ENCODE assay signal across 8 cellular contexts in the genomic region with DNA sequence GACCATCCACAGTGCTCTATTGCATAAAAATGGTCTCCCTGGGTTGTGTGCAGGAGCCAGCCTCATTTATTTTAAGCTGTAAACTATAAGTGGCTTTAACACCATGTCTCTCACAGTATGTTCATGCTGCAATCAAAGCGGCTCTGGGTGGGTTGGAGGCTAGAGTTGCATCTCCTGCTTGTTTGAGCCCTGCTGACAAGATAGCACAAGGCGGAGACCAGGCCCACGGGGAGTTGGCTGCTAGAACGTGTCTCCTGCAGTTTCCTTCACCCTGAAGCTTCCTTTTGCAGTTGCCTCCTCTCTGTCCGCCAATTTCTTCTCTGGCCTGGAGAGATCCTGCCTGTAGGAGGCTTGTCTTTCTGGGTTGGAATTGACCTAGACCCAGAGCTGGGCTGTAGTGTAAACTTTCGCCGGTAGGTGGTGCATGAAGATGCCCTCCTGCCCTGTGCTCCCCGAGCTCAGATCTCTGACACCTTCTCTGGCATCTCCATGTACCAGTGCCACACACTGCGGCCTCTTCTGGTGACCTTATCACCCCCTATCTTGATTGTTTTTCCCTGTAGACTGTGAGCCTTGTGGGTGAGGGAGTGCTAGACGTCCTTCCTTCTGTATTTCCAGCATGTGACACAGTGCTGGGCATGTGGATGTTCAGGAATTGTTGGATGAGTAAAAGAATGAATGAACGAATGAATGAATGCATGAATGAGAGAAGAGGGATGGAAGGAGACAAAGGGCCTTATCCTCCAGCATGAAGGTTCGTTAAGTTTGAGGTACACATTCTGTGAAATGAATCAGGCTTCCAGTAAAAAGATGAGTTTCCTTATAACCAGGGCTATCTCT. TPM values are rescaled to one million over a fixed set of nuclear protein-coding genes. Genes with fewer than 3 reads are reported as not detected.
DNase-seq lines count a peak whose midpoint lies in the region; ATAC-seq lines count a peak whose summit lies in the region.

No MANE protein-coding gene starts in this region.

- H3K27ac ChIP-seq in caudate nucleus (ENCODE audit: low read depth, low read length): no peak overlapping the region

- intact Hi-C loops in left colon (cut with DNase I, micrococcal nuclease): loop anchor here in 1 of 2 donors (5.0 kb wide), 1 partner anchor 101 kb away; no protein-coding TSS in a partner anchor

- ATAC-seq in HG02642 (IDR thresholded peaks at IDR 0.05; ENCODE audit: poor library complexity, unreplicated experiment) (peak; percentile 85), left colon (peak; percentile 86)

- DNase-seq in NCI-H524 (lab: John Stamatoyannopoulos, UW) (peak; percentile 16 to 67), NCI-H524 treated with DMSO at 0.1 percent for 48 hours (lab: John Stamatoyannopoulos, UW) (no peak), NCI-H146 treated with DMSO at 0.1 percent for 48 hours (lab: John Stamatoyannopoulos, UW; ENCODE audit: unreplicated experiment) (peak; percentile 2), caudate nucleus (lab: John Stamatoyannopoulos, UW) (peak in 39 of 61 donors; percentile 8 to 67 (median 34)), left colon (peak; percentile 56 to 86)
- DNase-seq in activated CD4-positive, CD25-positive, alpha-beta regulatory T cell treated with anti-CD3 and anti-CD28 coated beads, Interleukin-2, amount 50 U/mL, for 16 hours (ENCODE audit: low read depth, low spot score): peak; percentile 43
- DNase-seq in stimulated activated CD4-positive, alpha-beta T cell treated with anti-CD3 and anti-CD28 coated beads, TNF-alpha, amount 100 ng/mL, for 1 hour (ENCODE audit: low read depth in 3 of 3, low spot score in 1 of 3): peak; percentile 30 to 66 (median 49)

RNA-seq across cellular contexts. Expression of a gene that starts 10.4 kb away (rescaled TPM):
- total RNA-seq in left colon: 1 to 10 TPM; 2.0 to 4.7 TPM

RNA-seq across cellular contexts. Expression of a gene that starts 39.4 kb away (rescaled TPM):
- not detected for total RNA-seq in left colon

RNA-seq across cellular contexts. Expression of a gene that starts 44.5 kb away (rescaled TPM):
- total RNA-seq in left colon: 100 to 1,000 TPM; 102 to 106 TPM

RNA-seq across cellular contexts. Expression of a gene that starts 44.6 kb away (rescaled TPM):
- 10 to 100 TPM; 33.9 to 40.5 TPM for total RNA-seq in left colon
